In the genomic region with DNA sequence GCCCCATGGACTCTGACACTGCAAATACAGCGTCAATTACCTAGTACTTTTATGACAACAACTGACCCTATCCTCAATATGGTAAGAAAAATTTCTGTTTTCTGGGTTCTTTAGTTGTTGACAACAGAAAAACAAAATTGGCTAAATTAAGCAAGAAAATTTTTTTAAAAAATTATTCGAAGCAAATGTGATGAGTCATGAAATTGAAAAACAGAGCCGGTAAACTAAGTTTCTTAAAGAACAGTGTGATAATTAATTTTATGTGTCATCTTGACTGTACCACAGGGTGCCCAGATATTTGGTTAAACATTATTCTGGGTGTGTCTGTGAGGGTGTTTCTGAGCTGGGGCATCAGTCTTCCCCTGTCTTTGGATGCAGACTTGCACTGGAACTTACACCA, we compare ENCODE assay signal across 3 cellular contexts.
TF ChIP-seq lines count a peak whose summit lies in the region.

No MANE protein-coding gene starts in this region.

TF ChIP-seq in A549, 52 proteins besides CTCF, POLR2A, EP300 and RAD21:
- TF ChIP-seq MAFK (IDR thresholded peaks at IDR 0.05; ENCODE audit: partially characterized antibody): peak; percentile 45
- TF ChIP-seq CBX2 (IDR thresholded peaks at IDR 0.05; ENCODE audit: borderline replicate concordance, low read depth): no peak

TF ChIP-seq in IMR-90, 13 proteins besides CTCF, POLR2A, EP300 and RAD21:
- TF ChIP-seq RFX5 (IDR thresholded peaks at IDR 0.05; ENCODE audit: low read depth, low read length) (no peak), NFE2L2 (IDR thresholded peaks at IDR 0.05; ENCODE audit: low read depth, low read length) (peak; percentile 38; the same call in 1 of the 2 replicates), MAFK (IDR thresholded peaks at IDR 0.05; ENCODE audit: low read depth, low read length) (peak; percentile 62)
- TF ChIP-seq, protein P1, sequence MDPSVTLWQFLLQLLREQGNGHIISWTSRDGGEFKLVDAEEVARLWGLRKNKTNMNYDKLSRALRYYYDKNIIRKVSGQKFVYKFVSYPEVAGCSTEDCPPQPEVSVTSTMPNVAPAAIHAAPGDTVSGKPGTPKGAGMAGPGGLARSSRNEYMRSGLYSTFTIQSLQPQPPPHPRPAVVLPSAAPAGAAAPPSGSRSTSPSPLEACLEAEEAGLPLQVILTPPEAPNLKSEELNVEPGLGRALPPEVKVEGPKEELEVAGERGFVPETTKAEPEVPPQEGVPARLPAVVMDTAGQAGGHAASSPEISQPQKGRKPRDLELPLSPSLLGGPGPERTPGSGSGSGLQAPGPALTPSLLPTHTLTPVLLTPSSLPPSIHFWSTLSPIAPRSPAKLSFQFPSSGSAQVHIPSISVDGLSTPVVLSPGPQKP (IDR thresholded peaks at IDR 0.05; ENCODE audit: borderline replicate concordance, low read depth, low read length): no peak
- TF ChIP-seq, protein P2, sequence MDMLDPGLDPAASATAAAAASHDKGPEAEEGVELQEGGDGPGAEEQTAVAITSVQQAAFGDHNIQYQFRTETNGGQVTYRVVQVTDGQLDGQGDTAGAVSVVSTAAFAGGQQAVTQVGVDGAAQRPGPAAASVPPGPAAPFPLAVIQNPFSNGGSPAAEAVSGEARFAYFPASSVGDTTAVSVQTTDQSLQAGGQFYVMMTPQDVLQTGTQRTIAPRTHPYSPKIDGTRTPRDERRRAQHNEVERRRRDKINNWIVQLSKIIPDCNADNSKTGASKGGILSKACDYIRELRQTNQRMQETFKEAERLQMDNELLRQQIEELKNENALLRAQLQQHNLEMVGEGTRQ (IDR thresholded peaks at IDR 0.05; ENCODE audit: low read depth, low read length): no peak

TF ChIP-seq in H1, 55 proteins besides CTCF, POLR2A, EP300 and RAD21:
- peak; percentile 45; the same call in 1 of the 2 replicates for TF ChIP-seq MAFK (IDR thresholded peaks at IDR 0.05; ENCODE audit: low read depth, low read length)
- TF ChIP-seq RNF2 (IDR thresholded peaks at IDR 0.05; ENCODE audit: borderline replicate concordance, low read depth, low read length, missing control alignments, poor library complexity, severe bottlenecking): no peak
